Comparison of ENCODE assay signal across 32 cellular contexts in the genomic region with DNA sequence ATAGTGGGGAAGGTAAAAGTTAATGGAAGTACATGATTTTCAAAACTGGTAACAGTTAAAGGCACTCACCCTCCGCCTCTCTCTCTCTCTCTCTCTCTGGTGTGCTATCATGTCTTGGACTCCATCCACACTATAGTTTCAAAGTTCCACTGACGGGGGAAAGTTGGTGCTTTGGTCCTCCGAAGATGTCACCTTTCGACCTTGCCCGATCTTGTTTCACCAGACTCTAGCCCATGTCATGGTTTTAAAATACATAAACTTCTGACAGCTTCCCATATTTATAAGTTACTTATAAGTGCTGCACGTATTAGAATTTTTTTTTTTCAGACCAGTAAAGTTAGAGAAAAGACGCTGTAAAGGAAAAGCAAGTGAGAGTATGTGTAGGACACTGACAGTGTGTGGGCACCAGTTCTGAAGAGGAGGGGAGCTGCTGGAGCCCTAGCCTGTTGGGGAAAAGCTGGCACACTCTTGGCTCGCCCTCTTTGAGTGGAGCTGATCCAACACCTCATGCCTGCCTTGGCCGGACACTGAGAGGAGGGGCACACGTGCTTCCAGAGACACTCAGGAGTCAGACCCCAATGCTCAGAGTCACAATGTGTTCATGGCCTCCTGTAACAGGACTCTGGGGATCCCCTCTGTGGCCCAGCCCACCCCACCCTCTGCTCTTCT.
DNase-seq lines count a peak whose midpoint lies in the region; ATAC-seq, FAIRE-seq and TF ChIP-seq lines count a peak whose summit lies in the region.
"Had no signal": no experiment of that assay in that cellular context is flagged by ENCODE, and none has a peak within 500 bp of the region (broad histone marks: within the 10 kb centered on the region; RNA-seq: fewer than 3 reads in every experiment).

No MANE protein-coding gene starts in this region.

- intact Hi-C loops in body of pancreas (cut with DNase I): no loop called here

- POLR2A ChIA-PET in A549 (lab: Yijun Ruan, JAX) (no interaction called here), RWPE1 (lab: Yijun Ruan, JAX; ENCODE audit: low non-redundant PET) (no interaction called here)

- no peak overlapping the region for H3K4me3 Mint-ChIP-seq in nephron
- H3K4me3 Mint-ChIP-seq: B cell; CD8-positive, alpha-beta T cell; nephron progenitor cell; stimulated activated effector memory CD8-positive, alpha-beta T cell treated with anti-CD3 and anti-CD28 coated beads, Interleukin-12 subunit alpha, Interleukin-12 subunit beta, amount 100 ng/mL, for 72 hours had no signal

- H3K4me1 ChIP-seq in A549 (peaks cover 39% of the 10 kb centered on the region), body of pancreas (peaks cover 21% of the 10 kb centered on the region), right atrium auricular region (peaks cover 0 to 37% of the 10 kb centered on the region in 2 donors)
- H3K4me1 ChIP-seq: breast epithelium had no signal

- H3K9me3 Mint-ChIP-seq in nephron: no peaks in the 10 kb centered on the region
- H3K9me3 Mint-ChIP-seq: CD8-positive, alpha-beta T cell; nephron progenitor cell; stimulated activated effector memory CD8-positive, alpha-beta T cell treated with anti-CD3 and anti-CD28 coated beads, Interleukin-12 subunit alpha, Interleukin-12 subunit beta, amount 100 ng/mL, for 72 hours had no signal

- H3K27me3 Mint-ChIP-seq in nephron (ENCODE audit: low read depth): no peaks in the 10 kb centered on the region

- no peaks in the 10 kb centered on the region for H3K9me3 ChIP-seq in A549
- H3K9me3 ChIP-seq in body of pancreas: no peaks in the 10 kb centered on the region
- H3K9me3 ChIP-seq in right atrium auricular region: no peaks in the 10 kb centered on the region
- H3K9me3 ChIP-seq: breast epithelium had no signal

- TF ChIP-seq CTCF in A549 (IDR thresholded peaks at IDR 0.05) (no peak), body of pancreas (IDR thresholded peaks at IDR 0.05) (no peak), right atrium auricular region (IDR thresholded peaks at IDR 0.05) (no peak), nephron (IDR thresholded peaks at IDR 0.05; ENCODE audit: unreplicated experiment in 3 of 3) (no peak), RWPE1 (conservative IDR thresholded peaks at IDR 0.05; ENCODE audit: low read depth) (no peak)

- H3K4me3 ChIP-seq in A549: no peak overlapping the region
- H3K4me3 ChIP-seq in body of pancreas: no peak overlapping the region
- H3K4me3 ChIP-seq in right atrium auricular region: peak overlapping the region in 1 of 2 donors; percentile 4
- H3K4me3 ChIP-seq: breast epithelium had no signal

- peaks cover 47% of the 10 kb centered on the region for H3K4me1 Mint-ChIP-seq in nephron
- H3K4me1 Mint-ChIP-seq: B cell; stimulated activated effector memory CD8-positive, alpha-beta T cell treated with anti-CD3 and anti-CD28 coated beads, Interleukin-12 subunit alpha, Interleukin-12 subunit beta, amount 100 ng/mL, for 72 hours had no signal

- peaks cover 61% of the 10 kb centered on the region for H3K36me3 Mint-ChIP-seq in nephron (ENCODE audit: low read depth)
- H3K36me3 Mint-ChIP-seq: CD8-positive, alpha-beta T cell had no signal

- FAIRE-seq in A549 (lab: Jason Lieb, UNC): no peak
- FAIRE-seq: A204.1, colon, GM12891, H1, urothelium cell line had no signal

- no peak for TF ChIP-seq RAD21 in A549 (conservative IDR thresholded peaks at IDR 0.05 in 1 of 2, IDR thresholded peaks at IDR 0.05 in 1 of 2)

- 70% methylated on average over 10 of the region's 10 CpGs for WGBS in A549 (ENCODE audit: missing lambda C conversion rate)
- 21 to 26% methylated on average over 10 of the region's 10 CpGs for WGBS in body of pancreas, 2 donors

- DNase-seq in A549 (ENCODE audit: low read depth in 1 of 2, low spot score in 1 of 2) (no peak), body of pancreas (peak in 2 of 4 donors; percentile 38 to 52), right atrium auricular region (ENCODE audit: low spot score) (no peak), activated gamma-delta T cell (lab: John Stamatoyannopoulos, UW) (no peak), RWPE1 (ENCODE audit: low spot score) (no peak), T-helper 1 cell (no peak)
- DNase-seq: activated CD4-positive, alpha-beta T cell treated with anti-CD3 and anti-CD28 coated beads for 48 hours; activated naive CD4-positive, alpha-beta T cell treated with Interleukin-2 at 50 U/mL for 16 hours; activated T-cell treated with anti-CD3 and anti-CD28 coated beads, Interleukin-2, amount 50 U/mL, for 48 hours; amniotic stem cell; CD8-positive, alpha-beta T cell; DMS 273 treated with DMSO at 0.1 percent for 48 hours; effector CD4-positive, alpha-beta T cell; NCI-H1694; nephron progenitor cell; SHP77; stimulated activated CD4-positive, alpha-beta T cell treated with anti-CD3 and anti-CD28 coated beads, Interleukin-12 subunit alpha, Interleukin-12 subunit beta, amount 100 ng/mL, for 4 hours; stimulated activated CD4-positive, alpha-beta T cell treated with anti-CD3 and anti-CD28 coated beads, Interleukin-4, amount 100 ng/mL, for 24 hours; SW 1271; T1000; WERI-Rb-1 had no signal

- CTCF ChIA-PET in A549 (lab: Yijun Ruan, JAX) (interaction anchor here (0.5 to 6.2 kb wide), 6 partner anchors 7 to 252 kb away, joined by 3 to 26 read pairs (median 4); no protein-coding TSS in a partner anchor), RWPE1 (lab: Yijun Ruan, JAX) (interaction anchor here (0.7 kb wide), 1 partner anchor 268 kb away, joined by 3 read pairs; no protein-coding TSS in a partner anchor)

- ATAC-seq in A549: no peak
- peak; percentile 68 for ATAC-seq in body of pancreas
- no peak for ATAC-seq in HG02642 (IDR thresholded peaks at IDR 0.05; ENCODE audit: poor library complexity, unreplicated experiment)
- ATAC-seq: CD8-positive, alpha-beta T cell; stimulated activated effector memory CD8-positive, alpha-beta T cell treated with anti-CD3 and anti-CD28 coated beads, Interleukin-12 subunit alpha, Interleukin-12 subunit beta, amount 100 ng/mL, for 72 hours had no signal

- peak overlapping the region; percentile 15 to 75 (median 40) for H3K27ac Mint-ChIP-seq in nephron
- H3K27ac Mint-ChIP-seq: B cell; CD8-positive, alpha-beta T cell; nephron progenitor cell; stimulated activated effector memory CD8-positive, alpha-beta T cell treated with anti-CD3 and anti-CD28 coated beads, Interleukin-12 subunit alpha, Interleukin-12 subunit beta, amount 100 ng/mL, for 72 hours had no signal

- peak overlapping the region; percentile 36 for H3K4me2 ChIP-seq in A549

- H3K27me3 ChIP-seq in body of pancreas: no peaks in the 10 kb centered on the region
- H3K27me3 ChIP-seq in right atrium auricular region: no peaks in the 10 kb centered on the region
- H3K27me3 ChIP-seq: breast epithelium had no signal

- TF ChIP-seq EP300 in A549 (IDR thresholded peaks at IDR 0.05): no peak

- H3K27ac ChIP-seq in A549: peak overlapping the region; percentile 21 to 91; a peak in 4 of 6 replicates
- peak overlapping the region; percentile 11 to 73 (median 64) for H3K27ac ChIP-seq in body of pancreas
- H3K27ac ChIP-seq in right atrium auricular region: peak overlapping the region; percentile 52 to 83
- H3K27ac ChIP-seq in RWPE1: no peak overlapping the region
- H3K27ac ChIP-seq: breast epithelium, epithelial cell of prostate, WERI-Rb-1 had no signal

- H3K36me3 ChIP-seq in body of pancreas (replicated peaks in 1 of 2; ENCODE audit: insufficient read depth in 1 of 2, low read depth in 2 of 2) (no peaks in the 10 kb centered on the region), right atrium auricular region (no peaks in the 10 kb centered on the region)
- H3K36me3 ChIP-seq: breast epithelium had no signal

- TF ChIP-seq POLR2A in A549 (IDR thresholded peaks at IDR 0.05; ENCODE audit: low read length): no peak
- TF ChIP-seq POLR2A in body of pancreas (IDR thresholded peaks at IDR 0.05): no peak

TF ChIP-seq in A549, 52 proteins besides CTCF, POLR2A, EP300 and RAD21 (continues in another document):
- TF ChIP-seq EHMT2 (IDR thresholded peaks at IDR 0.05; ENCODE audit: low read depth) (no peak), RFX5 (IDR thresholded peaks at IDR 0.05) (no peak), BCL3 (IDR thresholded peaks at IDR 0.05) (no peak), GATA3 (IDR thresholded peaks at IDR 0.05; ENCODE audit: borderline replicate concordance) (no peak), ZSCAN20 (CRISPR knock-in tag; IDR thresholded peaks at IDR 0.05) (no peak), ZC3H11A (IDR thresholded peaks at IDR 0.05) (no peak), ESRRA (IDR thresholded peaks at IDR 0.05; ENCODE audit: borderline replicate concordance, low read length) (no peak), HMGXB4 (CRISPR knock-in tag; IDR thresholded peaks at IDR 0.05; ENCODE audit: borderline replicate concordance) (no peak), NPAS2 (CRISPR knock-in tag; IDR thresholded peaks at IDR 0.05; ENCODE audit: borderline replicate concordance) (no peak), FOSB (CRISPR knock-in tag; IDR thresholded peaks at IDR 0.05) (no peak), RARB (CRISPR knock-in tag; IDR thresholded peaks at IDR 0.05) (no peak), PHF8 (IDR thresholded peaks at IDR 0.05; ENCODE audit: borderline replicate concordance, low read depth) (no peak), JUNB (IDR thresholded peaks at IDR 0.05) (no peak), RNF2 (IDR thresholded peaks at IDR 0.05; ENCODE audit: borderline replicate concordance, low read depth) (no peak), ZFP36 (IDR thresholded peaks at IDR 0.05; ENCODE audit: borderline replicate concordance, partially characterized antibody) (no peak)
